In the genomic region with DNA sequence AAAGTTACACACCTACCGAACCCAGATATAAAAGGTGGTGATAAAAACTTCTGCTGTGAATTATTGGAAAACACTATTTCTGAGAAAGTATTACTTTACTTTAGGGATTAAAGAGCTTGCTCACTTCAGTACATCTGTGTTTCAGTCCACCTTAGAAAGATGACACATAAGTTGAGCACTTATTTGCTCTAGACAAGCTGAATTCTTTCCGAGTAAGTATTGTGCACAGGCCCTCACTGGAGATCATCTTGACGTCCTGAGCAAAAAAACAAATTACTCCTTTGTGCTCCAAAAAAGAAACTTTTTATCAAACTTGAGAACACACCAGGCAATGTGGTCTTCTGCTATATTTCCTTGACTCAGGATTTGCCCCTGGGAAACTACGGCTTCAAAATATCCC, we compare ENCODE assay signal across 29 cellular contexts.
"Had no signal": no experiment of that assay in that cellular context is flagged by ENCODE, and none has a peak within 500 bp of the region (broad histone marks: within the 10 kb centered on the region; RNA-seq: fewer than 3 reads in every experiment).

No MANE protein-coding gene starts in this region.

- DNase-seq: activated B cell treated with CpG ODN at 0.5 μM for 24 hours; activated CD4-positive, alpha-beta memory T cell treated with anti-CD3 and anti-CD28 coated beads for 36 hours; activated CD4-positive, alpha-beta T cell treated with anti-CD3 and anti-CD28 coated beads for 4 hours; activated CD4-positive, alpha-beta T cell treated with anti-CD3 and anti-CD28 coated beads, Interleukin-2, amount 10 ng/mL, durations not matched to agents 24 days and 14 days; activated CD4-positive, alpha-beta T cell treated with anti-CD3 and anti-CD28 coated beads, Interleukin-2, amount 50 U/mL, for 1 hour; activated CD4-positive, alpha-beta T cell treated with anti-CD3 and anti-CD28 coated beads, Interleukin-2, amount 50 U/mL, for 4 hours; activated CD4-positive, CD25-positive, alpha-beta regulatory T cell treated with anti-CD3 and anti-CD28 coated beads, Interleukin-2, amount 50 U/mL, for 72 hours; activated CD8-positive, alpha-beta memory T cell treated with anti-CD3 and anti-CD28 coated beads, Interleukin-2, amount 50 U/mL, for 4 hours; activated CD8-positive, alpha-beta T cell treated with anti-CD3 and anti-CD28 coated beads for 36 hours; activated effector memory CD4-positive, alpha-beta T cell treated with anti-CD3 and anti-CD28 coated beads, Interleukin-2, amount 50 U/mL, for 16 hours; activated gamma-delta T cell treated with Interleukin-2 at 50 U/mL for 16 hours; activated naive CD4-positive, alpha-beta T cell; activated naive CD4-positive, alpha-beta T cell treated with anti-CD3 and anti-CD28 coated beads for 36 hours; activated naive CD4-positive, alpha-beta T cell treated with anti-CD3 and anti-CD28 coated beads, Interleukin-2, amount 50 U/mL, for 16 hours; activated naive CD8-positive, alpha-beta T cell treated with anti-CD3 and anti-CD28 coated beads for 36 hours; activated T-cell treated with anti-CD3 and anti-CD28 coated beads for 4 hours; activated T-cell treated with anti-CD3 and anti-CD28 coated beads, Interleukin-2, amount 50 U/mL, for 1 hour; activated T-cell treated with anti-CD3 and anti-CD28 coated beads, Interleukin-2, amount 50 U/mL, for 4 hours; activated T-cell treated with anti-CD3 and anti-CD28 coated beads, Interleukin-2, amount 50 U/mL, for 72 hours; adrenal gland; aorta; caudate nucleus; cerebellar nuclear complex; SW 1271; T-helper 1 cell; T-helper 2 cell; T-helper 9 cell had no signal

- H3K27me3 ChIP-seq: adrenal gland, cardiac muscle cell had no signal

- H3K9me3 ChIP-seq: adrenal gland had no signal

- H3K36me3 ChIP-seq: adrenal gland, cardiac muscle cell had no signal

- H3K4me1 ChIP-seq: adrenal gland had no signal

- H3K27ac ChIP-seq: adrenal gland, cardiac muscle cell, VCaP had no signal

- H3K4me3 ChIP-seq: adrenal gland, cardiac muscle cell had no signal
